14 cellular contexts compared by ENCODE assay signal in genomic region chr16:21104124-21104860, GRCh38. TPM values are rescaled to one million over a fixed set of nuclear protein-coding genes. Genes with fewer than 3 reads are reported as not detected.
A peak's percentile ranks its signal among the peaks of the same experiment; 100 is the strongest.
DNase-seq lines count a peak whose midpoint lies in the region; ATAC-seq and TF ChIP-seq lines count a peak whose summit lies in the region.
"Had no signal": no experiment of that assay in that cellular context is flagged by ENCODE, and none has a peak within 500 bp of the region (broad histone marks: within the 10 kb centered on the region; RNA-seq: fewer than 3 reads in every experiment).

No MANE protein-coding gene starts in this region.

- H3K27ac ChIP-seq in esophagus muscularis mucosa (replicated peaks in 1 of 4) = no peak overlapping the region
- H3K27ac ChIP-seq: thoracic aorta had no signal

- no peak for TF ChIP-seq EP300 in esophagus muscularis mucosa (IDR thresholded peaks at IDR 0.05)

- H3K4me3 ChIP-seq in esophagus muscularis mucosa = no peak overlapping the region
- H3K4me3 ChIP-seq: mucosa of descending colon, thoracic aorta had no signal

- POLR2A ChIA-PET in activated CD4-positive, alpha-beta memory T cell treated with anti-CD3 and anti-CD28 coated beads, Interleukin-2, amount 10 ng/mL, durations not matched to agents 7 days and 5 days (lab: Charles Lee) = no interaction called here

- no peak for ATAC-seq in activated CD8-positive, alpha-beta memory T cell treated with anti-CD3 and anti-CD28 coated beads, Interleukin-2, amount 10 ng/mL, durations not matched to agents 7 days and 5 days
- no peak for ATAC-seq in HG03159 (IDR thresholded peaks at IDR 0.05; ENCODE audit: unreplicated experiment)
- ATAC-seq: activated naive CD8-positive, alpha-beta T cell treated with anti-CD3 and anti-CD28 coated beads, Interleukin-2, amount 50 U/mL, for 24 hours; effector memory CD8-positive, alpha-beta T cell; mucosa of descending colon had no signal

- H3K27me3 Mint-ChIP-seq in activated CD8-positive, alpha-beta memory T cell treated with anti-CD3 and anti-CD28 coated beads, Interleukin-2, amount 10 ng/mL, durations not matched to agents 7 days and 5 days = peaks cover 26% of the 10 kb centered on the region
- peaks cover 23% of the 10 kb centered on the region for H3K27me3 Mint-ChIP-seq in activated CD4-positive, alpha-beta memory T cell treated with anti-CD3 and anti-CD28 coated beads, Interleukin-2, amount 10 ng/mL, durations not matched to agents 7 days and 5 days

- H3K27me3 ChIP-seq in esophagus muscularis mucosa = no peaks in the 10 kb centered on the region

- no peaks in the 10 kb centered on the region for H3K4me1 Mint-ChIP-seq in activated CD8-positive, alpha-beta memory T cell treated with anti-CD3 and anti-CD28 coated beads, Interleukin-2, amount 10 ng/mL, durations not matched to agents 7 days and 5 days
- H3K4me1 Mint-ChIP-seq in activated CD4-positive, alpha-beta memory T cell treated with anti-CD3 and anti-CD28 coated beads, Interleukin-2, amount 10 ng/mL, durations not matched to agents 7 days and 5 days = no peaks in the 10 kb centered on the region
- H3K4me1 Mint-ChIP-seq: activated naive CD8-positive, alpha-beta T cell treated with anti-CD3 and anti-CD28 coated beads, Interleukin-2, amount 50 U/mL, for 24 hours had no signal

- CTCF ChIA-PET in activated CD8-positive, alpha-beta memory T cell treated with anti-CD3 and anti-CD28 coated beads, Interleukin-2, amount 10 ng/mL, durations not matched to agents 7 days and 5 days (lab: Charles Lee) = no interaction called here
- CTCF ChIA-PET in activated CD4-positive, alpha-beta memory T cell treated with anti-CD3 and anti-CD28 coated beads, Interleukin-2, amount 10 ng/mL, durations not matched to agents 7 days and 5 days (lab: Charles Lee) = no interaction called here

- H3K4me3 Mint-ChIP-seq in activated CD8-positive, alpha-beta memory T cell treated with anti-CD3 and anti-CD28 coated beads, Interleukin-2, amount 10 ng/mL, durations not matched to agents 7 days and 5 days = no peak overlapping the region
- no peak overlapping the region for H3K4me3 Mint-ChIP-seq in activated CD4-positive, alpha-beta memory T cell treated with anti-CD3 and anti-CD28 coated beads, Interleukin-2, amount 10 ng/mL, durations not matched to agents 7 days and 5 days
- H3K4me3 Mint-ChIP-seq: activated naive CD8-positive, alpha-beta T cell treated with anti-CD3 and anti-CD28 coated beads, Interleukin-2, amount 50 U/mL, for 24 hours; effector memory CD8-positive, alpha-beta T cell had no signal

- no peak for TF ChIP-seq POLR2A in esophagus muscularis mucosa (IDR thresholded peaks at IDR 0.05; ENCODE audit: low read depth)

- no peak overlapping the region for H3K27ac Mint-ChIP-seq in activated CD8-positive, alpha-beta memory T cell treated with anti-CD3 and anti-CD28 coated beads, Interleukin-2, amount 10 ng/mL, durations not matched to agents 7 days and 5 days
- no peak overlapping the region for H3K27ac Mint-ChIP-seq in activated CD4-positive, alpha-beta memory T cell treated with anti-CD3 and anti-CD28 coated beads, Interleukin-2, amount 10 ng/mL, durations not matched to agents 7 days and 5 days
- H3K27ac Mint-ChIP-seq: activated naive CD8-positive, alpha-beta T cell treated with anti-CD3 and anti-CD28 coated beads, Interleukin-2, amount 50 U/mL, for 24 hours; effector memory CD8-positive, alpha-beta T cell had no signal

- H3K36me3 Mint-ChIP-seq in activated CD8-positive, alpha-beta memory T cell treated with anti-CD3 and anti-CD28 coated beads, Interleukin-2, amount 10 ng/mL, durations not matched to agents 7 days and 5 days = no peaks in the 10 kb centered on the region
- H3K36me3 Mint-ChIP-seq in activated CD4-positive, alpha-beta memory T cell treated with anti-CD3 and anti-CD28 coated beads, Interleukin-2, amount 10 ng/mL, durations not matched to agents 7 days and 5 days (ENCODE audit: low read depth) = no peaks in the 10 kb centered on the region

- intact Hi-C loops in esophagus muscularis mucosa (cut with DNase I) = no loop called here

- no peak for TF ChIP-seq CTCF in esophagus muscularis mucosa (IDR thresholded peaks at IDR 0.05)

- H3K9me3 ChIP-seq in esophagus muscularis mucosa = no peaks in the 10 kb centered on the region
- H3K9me3 ChIP-seq: mucosa of descending colon, thoracic aorta had no signal

- no peaks in the 10 kb centered on the region for H3K4me1 ChIP-seq in esophagus muscularis mucosa

- H3K9me3 Mint-ChIP-seq in activated CD8-positive, alpha-beta memory T cell treated with anti-CD3 and anti-CD28 coated beads, Interleukin-2, amount 10 ng/mL, durations not matched to agents 7 days and 5 days (ENCODE audit: low read depth) = no peaks in the 10 kb centered on the region
- no peaks in the 10 kb centered on the region for H3K9me3 Mint-ChIP-seq in activated CD4-positive, alpha-beta memory T cell treated with anti-CD3 and anti-CD28 coated beads, Interleukin-2, amount 10 ng/mL, durations not matched to agents 7 days and 5 days
- H3K9me3 Mint-ChIP-seq: activated naive CD8-positive, alpha-beta T cell treated with anti-CD3 and anti-CD28 coated beads, Interleukin-2, amount 50 U/mL, for 24 hours; effector memory CD8-positive, alpha-beta T cell had no signal

- DNase-seq in GM03348 (ENCODE audit: low spot score) (peak; percentile 75), NCI-H146 treated with DMSO at 0.1 percent for 48 hours (lab: John Stamatoyannopoulos, UW; ENCODE audit: unreplicated experiment) (peak; percentile 40), esophagus muscularis mucosa (ENCODE audit: extremely low spot score) (peak; percentile 84), pulmonary artery endothelial cell (ENCODE audit: low read depth, low spot score) (peak; percentile 44)
- DNase-seq in activated CD8-positive, alpha-beta memory T cell treated with anti-CD3 and anti-CD28 coated beads, Interleukin-2, amount 10 ng/mL, durations not matched to agents 7 days and 5 days = no peak
- no peak for DNase-seq in activated CD4-positive, alpha-beta memory T cell treated with anti-CD3 and anti-CD28 coated beads, Interleukin-2, amount 10 ng/mL, durations not matched to agents 7 days and 5 days
- DNase-seq: activated CD8-positive, alpha-beta memory T cell treated with anti-CD3 and anti-CD28 coated beads, Interleukin-2, amount 50 U/mL, for 4 hours; activated naive CD8-positive, alpha-beta T cell treated with anti-CD3 and anti-CD28 coated beads, Interleukin-2, amount 50 U/mL, for 24 hours; Calu3; effector memory CD8-positive, alpha-beta T cell; mucosa of descending colon; NCI-H2171 treated with DMSO at 0.1 percent for 48 hours had no signal

- no peaks in the 10 kb centered on the region for H3K36me3 ChIP-seq in esophagus muscularis mucosa
- H3K36me3 ChIP-seq: thoracic aorta had no signal

- WGBS in esophagus muscularis mucosa = 40% methylated on average over 8 of the region's 8 CpGs

RNA-seq across cellular contexts. Expression of gene DNAH3, which starts 46.4 kb away (rescaled TPM):
- under 1 TPM in 2 of 4 donors, not detected in 2; under 0.01 to 0.13 TPM for total RNA-seq in esophagus muscularis mucosa
- under 0.01 TPM in 1 of 2 replicates, not detected in the other for total RNA-seq in pulmonary artery endothelial cell
- under 1 TPM; 0.02 to 0.03 TPM for total RNA-seq in activated CD8-positive, alpha-beta memory T cell treated with anti-CD3 and anti-CD28 coated beads, Interleukin-2, amount 10 ng/mL, durations not matched to agents 7 days and 5 days
- under 1 TPM; 0.03 to 0.05 TPM for total RNA-seq in activated CD4-positive, alpha-beta memory T cell treated with anti-CD3 and anti-CD28 coated beads, Interleukin-2, amount 10 ng/mL, durations not matched to agents 7 days and 5 days
- total RNA-seq: thoracic aorta had no signal

RNA-seq across cellular contexts. Expression of gene LDAF1, which starts 54.2 kb away (rescaled TPM):
- total RNA-seq in esophagus muscularis mucosa (100 to 1,000 TPM in 3 of 4 donors, 10 to 100 TPM in 1; 98.7 to 208 (median 141) TPM), pulmonary artery endothelial cell (36.6 and 46.4 TPM in 2 replicates)
- 1 to 10 TPM; 8.9 to 9.5 TPM for total RNA-seq in activated CD8-positive, alpha-beta memory T cell treated with anti-CD3 and anti-CD28 coated beads, Interleukin-2, amount 10 ng/mL, durations not matched to agents 7 days and 5 days
- total RNA-seq in activated CD4-positive, alpha-beta memory T cell treated with anti-CD3 and anti-CD28 coated beads, Interleukin-2, amount 10 ng/mL, durations not matched to agents 7 days and 5 days = 10 to 100 TPM; 15.8 to 19.2 TPM

Comparison
In these comparisons a context has a peak if more than half of its experiments do, and no peak if none do; other contexts are left out.
1. DNase-seq: peak in GM03348 (single experiment), NCI-H146 treated with DMSO at 0.1 percent for 48 hours (single experiment), esophagus muscularis mucosa (single experiment) and pulmonary artery endothelial cell (single experiment); none in activated CD8-positive, alpha-beta memory T cell treated with anti-CD3 and anti-CD28 coated beads, Interleukin-2, amount 10 ng/mL, durations not matched to agents 7 days and 5 days (single experiment) and activated CD4-positive, alpha-beta memory T cell treated with anti-CD3 and anti-CD28 coated beads, Interleukin-2, amount 10 ng/mL, durations not matched to agents 7 days and 5 days (single experiment).